In genomic region chr18:75727479-75727878, GRCh38 we compare ENCODE assay signal across 8 cellular contexts.
DNase-seq lines count a peak whose midpoint lies in the region; ATAC-seq and TF ChIP-seq lines count a peak whose summit lies in the region.

No MANE protein-coding gene starts in this region.

- H3K27ac Mint-ChIP-seq in activated naive CD4-positive, alpha-beta T cell treated with anti-CD3 and anti-CD28 coated beads for 36 hours, result no peak overlapping the region
- no peak overlapping the region for H3K27ac Mint-ChIP-seq in activated T-cell treated with anti-CD3 and anti-CD28 coated beads, Interleukin-2, amount 50 U/mL, for 72 hours

- peaks cover 34% of the 10 kb centered on the region for H3K27me3 Mint-ChIP-seq in activated naive CD4-positive, alpha-beta T cell treated with anti-CD3 and anti-CD28 coated beads for 36 hours (ENCODE audit: low read depth)
- H3K27me3 Mint-ChIP-seq in activated T-cell treated with anti-CD3 and anti-CD28 coated beads, Interleukin-2, amount 50 U/mL, for 72 hours (ENCODE audit: low read depth), result peaks cover 15% of the 10 kb centered on the region

- no peaks in the 10 kb centered on the region for H3K9me3 Mint-ChIP-seq in activated naive CD4-positive, alpha-beta T cell treated with anti-CD3 and anti-CD28 coated beads for 36 hours
- H3K9me3 Mint-ChIP-seq in activated T-cell treated with anti-CD3 and anti-CD28 coated beads, Interleukin-2, amount 50 U/mL, for 72 hours, result no peaks in the 10 kb centered on the region

- H3K36me3 Mint-ChIP-seq in activated naive CD4-positive, alpha-beta T cell treated with anti-CD3 and anti-CD28 coated beads for 36 hours (ENCODE audit: low read depth), result no peaks in the 10 kb centered on the region
- H3K36me3 Mint-ChIP-seq in activated T-cell treated with anti-CD3 and anti-CD28 coated beads, Interleukin-2, amount 50 U/mL, for 72 hours (ENCODE audit: insufficient read depth in 2 of 2), result no peaks in the 10 kb centered on the region

- no peaks in the 10 kb centered on the region for H3K4me1 Mint-ChIP-seq in activated naive CD4-positive, alpha-beta T cell treated with anti-CD3 and anti-CD28 coated beads for 36 hours (ENCODE audit: low read depth)
- H3K4me1 Mint-ChIP-seq in activated T-cell treated with anti-CD3 and anti-CD28 coated beads, Interleukin-2, amount 50 U/mL, for 72 hours (ENCODE audit: low read depth), result no peaks in the 10 kb centered on the region

- H3K4me3 Mint-ChIP-seq in activated naive CD4-positive, alpha-beta T cell treated with anti-CD3 and anti-CD28 coated beads for 36 hours, result no peak overlapping the region
- H3K4me3 Mint-ChIP-seq in activated T-cell treated with anti-CD3 and anti-CD28 coated beads, Interleukin-2, amount 50 U/mL, for 72 hours, result no peak overlapping the region

- no peak overlapping the region for H3K4me3 ChIP-seq in coronary artery

- H3K27ac ChIP-seq in coronary artery, result no peak overlapping the region

- CTCF ChIA-PET in activated naive CD4-positive, alpha-beta T cell treated with anti-CD3 and anti-CD28 coated beads for 36 hours (lab: Charles Lee), result interaction anchor here (1.1 kb wide), 1 partner anchor 32 kb away, joined by 3 read pairs; no protein-coding TSS in a partner anchor

- intact Hi-C loops in activated naive CD4-positive, alpha-beta T cell treated with anti-CD3 and anti-CD28 coated beads for 36 hours (cut with micrococcal nuclease), result loop anchor here (1.0 to 10.0 kb wide), 3 partner anchors 830 to 1103 kb away; no protein-coding TSS in a partner anchor

- TF ChIP-seq CTCF in coronary artery (IDR thresholded peaks at IDR 0.05), result no peak

- DNase-seq in activated naive CD4-positive, alpha-beta T cell treated with anti-CD3 and anti-CD28 coated beads for 36 hours, result peak; percentile 66
- no peak for DNase-seq in activated naive CD4-positive, alpha-beta T cell (lab: John Stamatoyannopoulos, UW)
- DNase-seq in NCI-H1092 (lab: John Stamatoyannopoulos, UW) (peak; percentile 38), iris pigment epithelial cell (ENCODE audit: low read depth) (peak; percentile 8), stromal cell of bone marrow (ENCODE audit: low read depth) (peak; percentile 5), coronary artery (ENCODE audit: low spot score) (no peak)
- DNase-seq in activated T-cell treated with anti-CD3 and anti-CD28 coated beads, Interleukin-2, amount 50 U/mL, for 72 hours, result peak; percentile 28 to 31
- DNase-seq in central memory CD4-positive, alpha-beta T cell, result no peak

- peak in 1 of 2 donors; percentile 43 for ATAC-seq in activated T-cell treated with anti-CD3 and anti-CD28 coated beads, Interleukin-2, amount 50 U/mL, for 72 hours (replicated peaks in 1 of 2)

Comparison
In these comparisons a context has a peak if more than half of its experiments do, and no peak if none do; other contexts are left out.
1. DNase-seq: peak in activated naive CD4-positive, alpha-beta T cell treated with anti-CD3 and anti-CD28 coated beads for 36 hours (single experiment), NCI-H1092 (single experiment), activated T-cell treated with anti-CD3 and anti-CD28 coated beads, Interleukin-2, amount 50 U/mL, for 72 hours (2 of 2), iris pigment epithelial cell (single experiment) and stromal cell of bone marrow (single experiment); none in activated naive CD4-positive, alpha-beta T cell (0 of 4), central memory CD4-positive, alpha-beta T cell (single experiment) and coronary artery (single experiment).